ENCODE assay signal across 16 cellular contexts in genomic region chr6:84546427-84546914, GRCh38.
DNase-seq lines count a peak whose midpoint lies in the region; ATAC-seq and FAIRE-seq lines count a peak whose summit lies in the region.
"Had no signal": no experiment of that assay in that cellular context is flagged by ENCODE, and none has a peak within 500 bp of the region (broad histone marks: within the 10 kb centered on the region; RNA-seq: fewer than 3 reads in every experiment).

No MANE protein-coding gene starts in this region.

- peak; percentile 3 for DNase-seq in ELF-1 (ENCODE audit: low read depth, low spot score)
- peak; percentile 86 for DNase-seq in NOMO-1 treated with DMSO at 0.1 percent for 48 hours (lab: John Stamatoyannopoulos, UW; ENCODE audit: unreplicated experiment)
- DNase-seq in fibroblast of gingiva (ENCODE audit: low read depth) = peak; percentile 72
- DNase-seq in retina = peak; percentile 5
- no peak for DNase-seq in frontal cortex (ENCODE audit: low spot score in 2 of 2)
- no peak for DNase-seq in NCI-H510A treated with DMSO at 0.1 percent for 48 hours (lab: John Stamatoyannopoulos, UW)
- DNase-seq in NCI-H226 = no peak
- DNase-seq: activated naive CD4-positive, alpha-beta T cell treated with anti-CD3 and anti-CD28 coated beads, Interleukin-2, amount 50 U/mL, for 16 hours; CD4-positive, CD25-positive, alpha-beta regulatory T cell; naive B cell; NCI-H1105 treated with DMSO at 0.1 percent for 48 hours; NCI-H446 treated with DMSO at 0.1 percent for 48 hours; SHP77; sigmoid colon had no signal

- ATAC-seq in GM19467 (IDR thresholded peaks at IDR 0.05; ENCODE audit: unreplicated experiment) = no peak

- FAIRE-seq in frontal cortex (lab: Jason Lieb, UNC) = no peak
- FAIRE-seq: HTR-8/SVneo had no signal

Comparison
In these comparisons a context has a peak if more than half of its experiments do, and no peak if none do; other contexts are left out.
1. DNase-seq: peak in ELF-1 (single experiment), NOMO-1 treated with DMSO at 0.1 percent for 48 hours (single experiment), fibroblast of gingiva (single experiment) and retina (single experiment); none in frontal cortex (0 of 2), NCI-H510A treated with DMSO at 0.1 percent for 48 hours (single experiment) and NCI-H226 (single experiment).